20 cellular contexts compared by ENCODE assay signal in genomic region chr15:41983221-41983620, GRCh38. TPM values are rescaled to one million over a fixed set of nuclear protein-coding genes. Genes with fewer than 3 reads are reported as not detected.
DNase-seq lines count a peak whose midpoint lies in the region; ATAC-seq and TF ChIP-seq lines count a peak whose summit lies in the region.
"Had no signal": no experiment of that assay in that cellular context is flagged by ENCODE, and none has a peak within 500 bp of the region (broad histone marks: within the 10 kb centered on the region; RNA-seq: fewer than 3 reads in every experiment).

No MANE protein-coding gene starts in this region.

- no peak for ATAC-seq in heart left ventricle

- no peak overlapping the region for H3K4me3 Mint-ChIP-seq in endodermal cell
- H3K4me3 Mint-ChIP-seq: CD4-positive, alpha-beta memory T cell had no signal

- H3K27me3 ChIP-seq in heart left ventricle (no peaks in the 10 kb centered on the region), endodermal cell (ENCODE audit: control insufficient read depth, insufficient read depth, low read length, poor library complexity, severe bottlenecking) (no peaks in the 10 kb centered on the region)
- H3K27me3 ChIP-seq: BLaER1 had no signal

- 83 to 95% (median 90%) methylated on average over 7 of the region's 7 CpGs for WGBS in heart left ventricle, 4 donors
- WGBS in endodermal cell (ENCODE audit: insufficient coverage in 1 of 2, insufficient read length in 1 of 2), 2 experiments: 74 to 84% methylated on average over 4 to 7 of the region's 7 CpGs

- H3K27me3 Mint-ChIP-seq in endodermal cell (ENCODE audit: insufficient read depth): no peaks in the 10 kb centered on the region
- H3K27me3 Mint-ChIP-seq: CD4-positive, alpha-beta memory T cell had no signal

- TF ChIP-seq CTCF in heart left ventricle (IDR thresholded peaks at IDR 0.05): no peak
- TF ChIP-seq CTCF in endodermal cell (conservative IDR thresholded peaks at IDR 0.05): peak; percentile 40

- H3K36me3 ChIP-seq in heart left ventricle (no peaks in the 10 kb centered on the region), endodermal cell (ENCODE audit: control insufficient read depth, insufficient read depth, low read length) (no peaks in the 10 kb centered on the region)
- H3K36me3 ChIP-seq: BLaER1 had no signal

- DNase-seq in cardiac septum (ENCODE audit: low spot score): peak; percentile 5
- DNase-seq in heart left ventricle: no peak
- peak; percentile 63 for DNase-seq in endodermal cell
- DNase-seq in posterior vena cava (ENCODE audit: low spot score): peak; percentile 50
- no peak for DNase-seq in SW480 (ENCODE audit: low spot score)
- DNase-seq in Ammon's horn (ENCODE audit: low spot score): no peak
- no peak for DNase-seq in anterior cingulate cortex (lab: John Stamatoyannopoulos, UW)
- DNase-seq: CD4-positive, alpha-beta memory T cell; GF-D8; GM23248; KBM-7; NCI-H1105; NCI-H2081 treated with DMSO at 0.1 percent for 48 hours; NCI-H510A treated with DMSO at 0.1 percent for 48 hours; NCI-H774; OCI-M1; SHP77 had no signal

- peaks cover 17% of the 10 kb centered on the region for H3K4me1 Mint-ChIP-seq in endodermal cell

- H3K4me1 ChIP-seq in heart left ventricle (peaks cover 0 to 30% (median 9%) of the 10 kb centered on the region in 12 donors), endodermal cell (ENCODE audit: control insufficient read depth, insufficient read depth, low read length) (peaks cover 4% of the 10 kb centered on the region)
- H3K4me1 ChIP-seq: A549 had no signal

- no peak overlapping the region for H3K4me3 ChIP-seq in heart left ventricle
- no peak overlapping the region for H3K4me3 ChIP-seq in endodermal cell (ENCODE audit: low read length)
- H3K4me3 ChIP-seq: A549, BLaER1, GM23248 had no signal

- H3K36me3 Mint-ChIP-seq in endodermal cell (ENCODE audit: low read depth): no peaks in the 10 kb centered on the region
- H3K36me3 Mint-ChIP-seq: CD4-positive, alpha-beta memory T cell had no signal

- H3K9ac ChIP-seq in endodermal cell (ENCODE audit: extremely low read depth, low read length, poor library complexity, severe bottlenecking): no peak overlapping the region
- H3K9ac ChIP-seq: BLaER1, GM23248 had no signal

- intact Hi-C loops in cardiac septum (cut with DNase I): loop anchor here (5.0 to 10.0 kb wide), 2 partner anchors 151 to 152 kb away; no protein-coding TSS in a partner anchor
- intact Hi-C loops in heart left ventricle (cut with DNase I): loop anchor here in 2 of 10 donors (5.0 to 10.0 kb wide), 2 partner anchors 149 to 152 kb away; no protein-coding TSS in a partner anchor
- intact Hi-C loops in posterior vena cava (cut with DNase I): loop anchor here in 1 of 2 donors (1.0 kb wide), 1 partner anchor 32 kb away; no protein-coding TSS in a partner anchor

- H3K27ac ChIP-seq in heart left ventricle (no peak overlapping the region), endodermal cell (ENCODE audit: low read depth, low read length) (no peak overlapping the region)
- H3K27ac ChIP-seq: A549, BLaER1, GM23248 had no signal

- no peak for TF ChIP-seq POLR2A in heart left ventricle (IDR thresholded peaks at IDR 0.05)

- H3K9me3 ChIP-seq in heart left ventricle (no peaks in the 10 kb centered on the region), endodermal cell (ENCODE audit: control insufficient read depth, low read length) (no peaks in the 10 kb centered on the region)
- H3K9me3 ChIP-seq: A549, BLaER1 had no signal

- no peaks in the 10 kb centered on the region for H3K9me3 Mint-ChIP-seq in endodermal cell
- H3K9me3 Mint-ChIP-seq: CD4-positive, alpha-beta memory T cell had no signal

- no peak overlapping the region for H3K27ac Mint-ChIP-seq in endodermal cell
- H3K27ac Mint-ChIP-seq: CD4-positive, alpha-beta memory T cell had no signal

RNA-seq across cellular contexts. Expression of gene EHD4, which starts 10.9 kb away (rescaled TPM):
- 42.2 TPM for total RNA-seq in cardiac septum
- total RNA-seq in heart left ventricle: 10 to 100 TPM; 28.2 to 70.8 (median 43.9) TPM
- 10 to 100 TPM; 25.6 to 46.5 TPM for polyA plus RNA-seq in heart left ventricle
- total RNA-seq in endodermal cell: 10 to 100 TPM; 16.9 to 17.3 TPM
- polyA plus RNA-seq in endodermal cell (2013, experiment 1 of 2): 6.8 TPM
- polyA plus RNA-seq in endodermal cell (2013, experiment 2 of 2): 7.0 TPM
- 10 to 100 TPM; 21.3 to 22.5 TPM for total RNA-seq in posterior vena cava

RNA-seq across cellular contexts. Expression of gene PLA2G4E, which starts 37.6 kb away (rescaled TPM):
- total RNA-seq in cardiac septum (0.08 TPM), heart left ventricle (1 to 10 TPM in 1 of 9 donors, under 1 TPM in 3, not detected in 5; 0.05 to 1.1 (median 0.05) TPM), endodermal cell (not detected), posterior vena cava (not detected)
- under 1 TPM in 1 of 2 donors, not detected in 1; 0.01 TPM for polyA plus RNA-seq in heart left ventricle
- polyA plus RNA-seq in endodermal cell (2013, experiment 1 of 2): not detected
- not detected for polyA plus RNA-seq in endodermal cell (2013, experiment 2 of 2)
- total RNA-seq: CD4-positive, alpha-beta memory T cell; GM23248; RPMI7951 had no signal
- polyA plus RNA-seq: CD4-positive, alpha-beta memory T cell; GM23248 had no signal

Comparison
In these comparisons a context has a peak if more than half of its experiments do, and no peak if none do; other contexts are left out.
1. DNase-seq: peak in cardiac septum (single experiment), endodermal cell (single experiment) and posterior vena cava (single experiment); none in heart left ventricle (0 of 5), SW480 (single experiment), Ammon's horn (single experiment) and anterior cingulate cortex (0 of 58).